ENCODE assay signal across 8 cellular contexts in the genomic region with DNA sequence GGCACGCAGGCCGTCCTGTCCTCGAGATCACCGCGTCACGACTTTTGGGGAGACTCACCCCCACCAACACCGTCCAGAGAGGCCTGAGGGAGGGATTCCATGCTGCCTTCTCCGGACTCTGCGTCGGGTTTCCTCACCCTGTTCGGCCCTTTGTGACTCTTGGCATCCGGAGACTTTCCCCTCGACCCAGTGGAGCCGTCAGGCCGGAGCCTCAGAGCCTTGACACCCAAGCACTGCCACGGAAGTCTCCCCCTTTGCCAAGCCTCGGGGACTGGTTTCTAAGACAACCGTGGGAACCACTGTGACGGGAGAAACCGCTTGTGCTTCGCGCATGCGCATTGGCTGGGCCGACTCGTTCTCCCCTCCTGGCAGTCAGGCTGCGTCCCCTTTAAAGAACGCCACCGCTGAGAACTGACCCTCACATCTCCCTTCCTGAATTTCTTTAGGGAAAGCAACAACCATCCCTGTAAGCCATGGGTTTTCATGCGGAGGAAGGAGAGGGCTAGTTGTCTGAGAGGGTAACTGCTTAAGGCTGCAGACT.
DNase-seq lines count a peak whose midpoint lies in the region; ATAC-seq and TF ChIP-seq lines count a peak whose summit lies in the region.
"Not testable (repeated sequence)": the region's sequence is repeated elsewhere in the genome, so short reads cannot be mapped to it uniquely, and the experiment has no call there.

No MANE protein-coding gene starts in this region.

- CTCF ChIA-PET in activated CD4-positive, alpha-beta memory T cell treated with anti-CD3 and anti-CD28 coated beads for 36 hours (lab: Charles Lee) = not testable (repeated sequence)

- intact Hi-C loops in activated CD4-positive, alpha-beta memory T cell treated with anti-CD3 and anti-CD28 coated beads for 36 hours (cut with micrococcal nuclease); uterus (cut with DNase I; ENCODE audit: low total_unique reads): not testable (repeated sequence)

- not testable (repeated sequence) for TF ChIP-seq POLR2A in uterus (IDR thresholded peaks at IDR 0.05)

- POLR2A ChIA-PET in activated CD4-positive, alpha-beta memory T cell treated with anti-CD3 and anti-CD28 coated beads for 36 hours (lab: Charles Lee) = not testable (repeated sequence)

- not testable (repeated sequence) for H3K36me3 Mint-ChIP-seq in activated CD4-positive, alpha-beta memory T cell treated with anti-CD3 and anti-CD28 coated beads for 36 hours; effector memory CD8-positive, alpha-beta T cell (ENCODE audit: insufficient read depth)

- H3K27me3 ChIP-seq in uterus = not testable (repeated sequence)

- H3K27me3 Mint-ChIP-seq in activated CD4-positive, alpha-beta memory T cell treated with anti-CD3 and anti-CD28 coated beads for 36 hours; effector memory CD8-positive, alpha-beta T cell: not testable (repeated sequence)

- H3K36me3 ChIP-seq in KOPT-K1 (ENCODE audit: insufficient read depth, low read length); uterus: not testable (repeated sequence)

- H3K9me3 Mint-ChIP-seq in activated CD4-positive, alpha-beta memory T cell treated with anti-CD3 and anti-CD28 coated beads for 36 hours; effector memory CD8-positive, alpha-beta T cell: not testable (repeated sequence)

- not testable (repeated sequence) for H3K4me1 Mint-ChIP-seq in activated CD4-positive, alpha-beta memory T cell treated with anti-CD3 and anti-CD28 coated beads for 36 hours (ENCODE audit: low read depth); effector memory CD8-positive, alpha-beta T cell (ENCODE audit: low read depth in 2 of 2)

- not testable (repeated sequence) for H3K4me1 ChIP-seq in uterus

- H3K27ac ChIP-seq in KOPT-K1 (ENCODE audit: low read depth, low read length, poor library complexity, severe bottlenecking) = peak overlapping the region; percentile 28
- not testable (repeated sequence) for H3K27ac ChIP-seq in uterus

- peak; percentile 49 for DNase-seq in activated CD4-positive, alpha-beta memory T cell treated with anti-CD3 and anti-CD28 coated beads for 36 hours
- DNase-seq in activated T-helper 9 cell treated with anti-CD3 and anti-CD28 coated beads, Interleukin-2, amount 50 U/mL, for 16 hours (ENCODE audit: low read depth) = peak; percentile 30
- DNase-seq in effector memory CD8-positive, alpha-beta T cell = peak; percentile 32 to 55 (median 33)
- peak; percentile 90 for DNase-seq in mesenteric fat pad (ENCODE audit: low spot score)
- DNase-seq in stimulated activated CD4-positive, alpha-beta T cell treated with anti-CD3 and anti-CD28 coated beads, Interleukin-12 subunit alpha, Interleukin-12 subunit beta, amount 100 ng/mL, for 24 hours (ENCODE audit: low read depth in 2 of 2) = peak; percentile 24 to 35
- DNase-seq in stimulated activated CD8-positive, alpha-beta memory T cell treated with anti-CD3 and anti-CD28 coated beads, Interleukin-15, amount 100 ng/mL, for 48 hours (ENCODE audit: low read depth in 2 of 2) = peak; percentile 43 to 53
- DNase-seq in uterus = peak; percentile 58 to 62

- H3K9me3 ChIP-seq in KOPT-K1 (ENCODE audit: insufficient read depth, low read length, poor library complexity, severe bottlenecking); uterus: not testable (repeated sequence)

- H3K4me3 Mint-ChIP-seq in activated CD4-positive, alpha-beta memory T cell treated with anti-CD3 and anti-CD28 coated beads for 36 hours; effector memory CD8-positive, alpha-beta T cell: not testable (repeated sequence)

- not testable (repeated sequence) for ATAC-seq in effector memory CD8-positive, alpha-beta T cell (replicated peaks)

- not testable (repeated sequence) for H3K27ac Mint-ChIP-seq in activated CD4-positive, alpha-beta memory T cell treated with anti-CD3 and anti-CD28 coated beads for 36 hours; effector memory CD8-positive, alpha-beta T cell

- H3K4me3 ChIP-seq in uterus = not testable (repeated sequence)

- TF ChIP-seq CTCF in uterus (IDR thresholded peaks at IDR 0.05) = not testable (repeated sequence)

Comparison
In these comparisons a context has a peak if more than half of its experiments do, and no peak if none do; other contexts are left out.
1. DNase-seq: peak in every context shown above with its lines; median percentile 90 in mesenteric fat pad; 60 in uterus; 49 in activated CD4-positive, alpha-beta memory T cell treated with anti-CD3 and anti-CD28 coated beads for 36 hours; 48 in stimulated activated CD8-positive, alpha-beta memory T cell treated with anti-CD3 and anti-CD28 coated beads, Interleukin-15, amount 100 ng/mL, for 48 hours; 33 in effector memory CD8-positive, alpha-beta T cell; 30 in activated T-helper 9 cell treated with anti-CD3 and anti-CD28 coated beads, Interleukin-2, amount 50 U/mL, for 16 hours; 30 in stimulated activated CD4-positive, alpha-beta T cell treated with anti-CD3 and anti-CD28 coated beads, Interleukin-12 subunit alpha, Interleukin-12 subunit beta, amount 100 ng/mL, for 24 hours.